7 cellular contexts compared by ENCODE assay signal in the genomic region with DNA sequence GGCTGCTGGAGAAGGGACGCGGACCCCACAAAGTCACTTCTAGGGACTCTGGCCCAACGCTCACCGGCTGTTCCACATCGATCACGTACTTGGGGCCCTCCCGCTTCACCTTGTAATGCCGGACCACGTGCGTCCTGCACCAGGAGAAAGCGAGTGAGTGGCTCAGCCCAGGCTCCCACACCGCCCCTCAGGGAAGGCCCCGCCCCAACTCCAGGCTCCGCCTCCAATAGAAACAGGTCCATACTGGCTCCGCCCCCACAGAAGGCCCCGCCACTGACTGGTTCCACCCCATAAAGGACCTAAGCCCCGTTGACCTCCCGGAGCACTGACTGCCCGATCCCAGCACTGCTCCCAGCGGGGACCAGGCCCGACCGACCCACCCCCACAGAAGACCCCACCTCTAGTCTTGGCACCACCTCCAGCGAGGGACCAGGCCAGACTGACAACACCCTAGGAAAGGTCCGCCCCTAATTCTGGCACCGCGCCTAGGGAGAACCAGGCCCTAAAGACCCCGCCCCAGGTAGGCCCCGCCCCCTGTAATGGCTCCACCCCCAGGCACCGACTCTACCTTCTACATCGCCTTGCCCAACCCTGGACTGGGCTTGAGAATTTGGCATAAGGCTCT. TPM values are rescaled to one million over a fixed set of nuclear protein-coding genes. Genes with fewer than 3 reads are reported as not detected.
A peak's percentile ranks its signal among the peaks of the same experiment; 100 is the strongest.
DNase-seq lines count a peak whose midpoint lies in the region; ATAC-seq and TF ChIP-seq lines count a peak whose summit lies in the region.

No MANE protein-coding gene starts in this region.

- no peaks in the 10 kb centered on the region for H3K9me3 ChIP-seq in iPS-20b (ENCODE audit: insufficient read depth, low read depth, low read length)

- peak overlapping the region; percentile 61 for H3K4me3 ChIP-seq in iPS-20b (ENCODE audit: low read length)

- DNase-seq in HFFc6 (no peak), T-helper 1 cell (peak; percentile 40 to 71 (median 58)), amniotic epithelial cell (ENCODE audit: low read depth) (peak; percentile 39), HT-29 (ENCODE audit: low spot score) (no peak)
- DNase-seq in stimulated activated CD4-positive, alpha-beta T cell treated with anti-CD3 and anti-CD28 coated beads, Interleukin-15, amount 100 ng/mL, for 1 hour (ENCODE audit: low read depth in 1 of 2, low spot score in 1 of 2): peak; percentile 9 to 67

- H3K36me3 ChIP-seq in iPS-20b (ENCODE audit: insufficient read depth, low read depth, low read length): no peaks in the 10 kb centered on the region

- no peaks in the 10 kb centered on the region for H3K36me3 Mint-ChIP-seq in HFFc6 (ENCODE audit: low read depth)

- H3K4me1 ChIP-seq in iPS-20b (ENCODE audit: insufficient read depth, low read length): 0 out of 2 replicates have a peak, but pooled peaks cover 2% of the 10 kb centered on the region

- TF ChIP-seq CTCF in HFFc6 (IDR thresholded peaks at IDR 0.05): no peak

- H3K4me3 Mint-ChIP-seq in HFFc6: peak overlapping the region; percentile 47; the same call in 1 of the 2 replicates

- H3K27ac ChIP-seq in iPS-20b (ENCODE audit: low read length): no peak overlapping the region

- no peak for ATAC-seq in GM19023 (IDR thresholded peaks at IDR 0.05; ENCODE audit: unreplicated experiment)

- H3K9ac ChIP-seq in iPS-20b (ENCODE audit: low read depth, low read length): peak overlapping the region; percentile 55; the same call in 1 of the 2 replicates

- H3K27ac Mint-ChIP-seq in HFFc6: no peak overlapping the region

- H3K27me3 Mint-ChIP-seq in HFFc6 (ENCODE audit: insufficient read depth): peaks cover 4% of the 10 kb centered on the region

- H3K27me3 ChIP-seq in iPS-20b (ENCODE audit: insufficient read depth, low read length): no peaks in the 10 kb centered on the region

- H3K4me1 Mint-ChIP-seq in HFFc6 (ENCODE audit: low read depth): no peaks in the 10 kb centered on the region

- no peaks in the 10 kb centered on the region for H3K9me3 Mint-ChIP-seq in HFFc6

RNA-seq across cellular contexts. Expression of a gene that starts 11.3 kb away (rescaled TPM):
- total RNA-seq in HFFc6 (2021; fragmentation: NEBNext Ultra II Directional; extraction: Animal tissue kit (Norgen Biotek cat#: 25700)): 1 to 10 TPM in 4 of 6 experiments, under 1 TPM in 2; 0.24 to 2.7 (median 1.9) TPM
- total RNA-seq in HT-29 (2014; rRNA removed; shearing (Covaris generic)): 69.6 and 74.4 TPM in 2 replicates

RNA-seq across cellular contexts. Expression of a gene that starts 16.0 kb away (rescaled TPM):
- 10 to 100 TPM; 11.7 to 15.0 (median 12.1) TPM for total RNA-seq in HFFc6 (2021; fragmentation: NEBNext Ultra II Directional; extraction: Animal tissue kit (Norgen Biotek cat#: 25700))
- total RNA-seq in HT-29 (2014; rRNA removed; shearing (Covaris generic)): 9.4 and 18.6 TPM in 2 replicates

RNA-seq across cellular contexts. Expression of a gene that starts 23.0 kb away (rescaled TPM):
- total RNA-seq in HFFc6 (2021; fragmentation: NEBNext Ultra II Directional; extraction: Animal tissue kit (Norgen Biotek cat#: 25700)): 10 to 100 TPM in 5 of 6 experiments, 1 to 10 TPM in 1; 9.2 to 15.2 (median 12.2) TPM
- 0.41 and 0.60 TPM in 2 replicates for total RNA-seq in HT-29 (2014; rRNA removed; shearing (Covaris generic))

RNA-seq across cellular contexts. Expression of a gene that starts 25.2 kb away (rescaled TPM):
- not detected for total RNA-seq in HFFc6 (2021; fragmentation: NEBNext Ultra II Directional; extraction: Animal tissue kit (Norgen Biotek cat#: 25700))
- not detected in 2 replicates for total RNA-seq in HT-29 (2014; rRNA removed; shearing (Covaris generic))

RNA-seq across cellular contexts. Expression of a gene that starts 48.3 kb away (rescaled TPM):
- not detected for total RNA-seq in HFFc6 (2021; fragmentation: NEBNext Ultra II Directional; extraction: Animal tissue kit (Norgen Biotek cat#: 25700))
- total RNA-seq in HT-29 (2014; rRNA removed; shearing (Covaris generic)): 0.21 and 1.6 TPM in 2 replicates

Comparison
In these comparisons a context has a peak if more than half of its experiments do, and no peak if none do; other contexts are left out.
1. DNase-seq: peak in T-helper 1 cell (5 of 5), amniotic epithelial cell (single experiment) and stimulated activated CD4-positive, alpha-beta T cell treated with anti-CD3 and anti-CD28 coated beads, Interleukin-15, amount 100 ng/mL, for 1 hour (2 of 2); none in HFFc6 (single experiment) and HT-29 (single experiment).
2. RNA of a gene that starts 11.3 kb away (total RNA-seq): 69.6 to 74.4 TPM in HT-29; 0.24 to 2.7 TPM in HFFc6; every median in the first group is over 10 times any median in the second.